Comparison of ENCODE assay signal across 8 cellular contexts in the genomic region with DNA sequence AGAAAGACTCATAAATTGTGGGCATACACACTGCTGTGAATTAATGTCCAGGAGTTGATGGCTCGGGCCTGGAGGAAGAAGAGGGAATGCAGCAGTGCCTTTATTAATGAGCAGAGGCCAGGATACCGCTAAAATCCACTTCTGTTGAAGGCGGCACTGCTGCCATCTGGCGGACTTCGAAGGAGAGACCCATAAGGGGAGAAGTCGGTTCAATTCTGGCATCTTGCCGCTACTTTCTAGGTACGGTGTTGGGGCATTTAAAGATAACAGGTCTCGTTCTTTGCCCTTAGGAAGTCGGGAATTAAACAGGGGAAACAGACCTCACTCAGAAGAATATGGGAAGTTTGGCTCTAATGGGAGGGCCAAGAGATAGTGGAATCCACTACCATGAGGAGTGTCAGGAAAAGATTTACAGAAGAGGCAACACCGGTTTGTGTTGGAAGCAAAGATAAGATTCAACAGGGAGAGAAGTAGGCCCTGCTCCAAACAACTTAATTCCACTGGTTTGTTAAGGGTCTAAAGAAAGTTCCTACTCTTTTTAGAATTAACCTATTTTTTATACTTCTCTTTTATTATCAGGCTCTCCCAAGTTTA.
A peak's percentile ranks its signal among the peaks of the same experiment; 100 is the strongest.
DNase-seq lines count a peak whose midpoint lies in the region; ATAC-seq and TF ChIP-seq lines count a peak whose summit lies in the region.

No MANE protein-coding gene starts in this region.

- no peaks in the 10 kb centered on the region for H3K36me3 ChIP-seq in uterus

- no peaks in the 10 kb centered on the region for H3K4me1 ChIP-seq in uterus

- peak; percentile 52 to 76 for DNase-seq in NCI-H446 (lab: John Stamatoyannopoulos, UW)
- DNase-seq in activated CD8-positive, alpha-beta memory T cell treated with anti-CD3 and anti-CD28 coated beads, Interleukin-2, amount 50 U/mL, for 48 hours: peak; percentile 60
- peak; percentile 35 for DNase-seq in foreskin melanocyte
- peak; percentile 51 for DNase-seq in renal cortical epithelial cell (ENCODE audit: low read depth)
- no peak for DNase-seq in uterus

- no peak overlapping the region for H3K4me3 ChIP-seq in uterus

- TF ChIP-seq CTCF in C4-2B (conservative IDR thresholded peaks at IDR 0.05) (peak; percentile 81), uterus (IDR thresholded peaks at IDR 0.05) (no peak)

- TF ChIP-seq POLR2A in uterus (IDR thresholded peaks at IDR 0.05): no peak

- intact Hi-C loops in uterus (cut with DNase I; ENCODE audit: low total_unique reads): no loop called here

- H3K9me3 ChIP-seq in uterus: no peaks in the 10 kb centered on the region

- H3K27ac ChIP-seq in C4-2B: no peak overlapping the region
- H3K27ac ChIP-seq in uterus: no peak overlapping the region

- no peaks in the 10 kb centered on the region for H3K27me3 ChIP-seq in uterus

- peak; percentile 76 for ATAC-seq in GM18520 (IDR thresholded peaks at IDR 0.05; ENCODE audit: unreplicated experiment)
- ATAC-seq in HG02981 (IDR thresholded peaks at IDR 0.05; ENCODE audit: unreplicated experiment): peak; percentile 88

Comparison
In these comparisons a context has a peak if more than half of its experiments do, and no peak if none do; other contexts are left out.
1. DNase-seq: peak in NCI-H446 (2 of 2), activated CD8-positive, alpha-beta memory T cell treated with anti-CD3 and anti-CD28 coated beads, Interleukin-2, amount 50 U/mL, for 48 hours (single experiment), foreskin melanocyte (single experiment) and renal cortical epithelial cell (single experiment); none in uterus (0 of 2).